In genomic region chr1:208201241-208201640, GRCh38 we compare ENCODE assay signal across 11 cellular contexts. TPM values are rescaled to one million over a fixed set of nuclear protein-coding genes. Genes with fewer than 3 reads are reported as not detected.
DNase-seq lines count a peak whose midpoint lies in the region; ATAC-seq, FAIRE-seq and TF ChIP-seq lines count a peak whose summit lies in the region.
"Had no signal": no experiment of that assay in that cellular context is flagged by ENCODE, and none has a peak within 500 bp of the region (broad histone marks: within the 10 kb centered on the region; RNA-seq: fewer than 3 reads in every experiment).

No MANE protein-coding gene starts in this region.

- peak overlapping the region; percentile 78 for H3K27ac ChIP-seq in colonic mucosa
- H3K27ac ChIP-seq in HepG2 (ENCODE audit: extremely low read length, insufficient read depth, low read length) = no peak overlapping the region
- H3K27ac ChIP-seq in aorta (ENCODE audit: low read depth in 1 of 2, low read length in 2 of 2) = peak overlapping the region; percentile 35 to 64
- H3K27ac ChIP-seq in Karpas-422 (ENCODE audit: low read length) = no peak overlapping the region
- H3K27ac ChIP-seq: testis had no signal

- CTCF ChIA-PET in HepG2 (lab: Yijun Ruan, JAX; ENCODE audit: low intra/inter-chr PET ratio, low total read pairs) = interaction anchor here (0.5 kb wide), 1 partner anchor 96 kb away, joined by 3 read pairs; no protein-coding TSS in a partner anchor

- H3K4me2 ChIP-seq in HepG2 (ENCODE audit: low read depth, low read length) (no peak overlapping the region), Karpas-422 (ENCODE audit: low read depth, low read length, poor library complexity, severe bottlenecking) (no peak overlapping the region)

- ATAC-seq in HepG2 (peak; percentile 18), aorta (ENCODE audit: low FRiP score) (peak; percentile 60)

- no TSS peak for BruUV-seq in HepG2 (replicated peaks; lab: Mats Ljungman, UMichigan)

- POLR2A ChIA-PET in HepG2 (lab: Yijun Ruan, JAX) = no interaction called here

- peak overlapping the region in 1 of 2 donors; percentile 36 for H3K9ac ChIP-seq in colonic mucosa (ENCODE audit: low read depth in 2 of 2, low read length in 2 of 2)
- no peak overlapping the region for H3K9ac ChIP-seq in HepG2 (ENCODE audit: insufficient read depth, low read depth, low read length)
- no peak overlapping the region for H3K9ac ChIP-seq in Karpas-422 (ENCODE audit: low read length)

- no peaks in the 10 kb centered on the region for H3K36me3 ChIP-seq in colonic mucosa
- H3K36me3 ChIP-seq in HepG2 (replicated peaks in 1 of 2; ENCODE audit: control insufficient read depth in 1 of 2, insufficient read depth in 2 of 2, low read length in 2 of 2) = no peaks in the 10 kb centered on the region
- H3K36me3 ChIP-seq in aorta (ENCODE audit: control insufficient read depth in 1 of 2, insufficient read depth in 2 of 2, low read length in 1 of 2) = no peaks in the 10 kb centered on the region
- no peaks in the 10 kb centered on the region for H3K36me3 ChIP-seq in Karpas-422 (ENCODE audit: insufficient read depth, low read length)

- peaks cover 13% of the 10 kb centered on the region for H3K4me1 ChIP-seq in colonic mucosa
- H3K4me1 ChIP-seq in HepG2 (ENCODE audit: insufficient read depth, low read length) = peaks cover 39% of the 10 kb centered on the region
- H3K4me1 ChIP-seq in aorta (ENCODE audit: control insufficient read depth in 1 of 2, insufficient read depth in 2 of 2, low read length in 2 of 2) = peaks cover 2 to 12% of the 10 kb centered on the region in 2 donors
- H3K4me1 ChIP-seq in Karpas-422 (ENCODE audit: low read length) = no peaks in the 10 kb centered on the region
- H3K4me1 ChIP-seq: testis had no signal

- H3K9me3 ChIP-seq in colonic mucosa (no peaks in the 10 kb centered on the region), HepG2 (ENCODE audit: low read length) (no peaks in the 10 kb centered on the region), aorta (ENCODE audit: control insufficient read depth, low read length) (no peaks in the 10 kb centered on the region), Karpas-422 (ENCODE audit: low read length) (no peaks in the 10 kb centered on the region)
- H3K9me3 ChIP-seq: testis had no signal

- H3K27me3 ChIP-seq in colonic mucosa = no peaks in the 10 kb centered on the region
- no peaks in the 10 kb centered on the region for H3K27me3 ChIP-seq in HepG2 (ENCODE audit: control insufficient read depth in 1 of 2, insufficient read depth in 2 of 2, low read length in 2 of 2)
- no peaks in the 10 kb centered on the region for H3K27me3 ChIP-seq in aorta (ENCODE audit: control insufficient read depth in 1 of 2, insufficient read depth in 2 of 2, low read length in 1 of 2)
- H3K27me3 ChIP-seq in Karpas-422 (ENCODE audit: low read length) = no peaks in the 10 kb centered on the region
- H3K27me3 ChIP-seq: testis had no signal

- no peaks in the 10 kb centered on the region for H3K9me2 ChIP-seq in Karpas-422 (replicated peaks; ENCODE audit: insufficient read depth, low read length)

- no peak for TF ChIP-seq CTCF in colonic mucosa (IDR thresholded peaks at IDR 0.05)
- TF ChIP-seq CTCF in HepG2 (CRISPR knock-in tag; IDR thresholded peaks at IDR 0.05) = no peak

- WGBS in HepG2 (ENCODE audit: low lambda C conversion rate) = 16% methylated on average over 4 of the region's 4 CpGs
- WGBS in aorta, 2 donors = 4% methylated on average over 4 of the region's 4 CpGs

- H3K79me2 ChIP-seq in HepG2 (ENCODE audit: insufficient read depth, low read length) (no peaks in the 10 kb centered on the region), Karpas-422 (ENCODE audit: low read length) (no peaks in the 10 kb centered on the region)

- no peaks in the 10 kb centered on the region for H4K20me1 ChIP-seq in HepG2 (ENCODE audit: insufficient read depth, low read length)
- H4K20me1 ChIP-seq in Karpas-422 (ENCODE audit: insufficient read depth, low read depth, low read length) = no peaks in the 10 kb centered on the region

- TF ChIP-seq RAD21 in HepG2 (CRISPR knock-in tag; IDR thresholded peaks at IDR 0.05) = no peak

- H3K4me3 ChIP-seq in colonic mucosa = no peak overlapping the region
- no peak overlapping the region for H3K4me3 ChIP-seq in HepG2 (replicated peaks in 1 of 3; ENCODE audit: insufficient read depth in 1 of 3, low read depth in 2 of 3, low read length in 3 of 3)
- H3K4me3 ChIP-seq in aorta (ENCODE audit: low read length in 2 of 2) = no peak overlapping the region
- H3K4me3 ChIP-seq in Karpas-422 (ENCODE audit: low read length) = no peak overlapping the region
- H3K4me3 ChIP-seq: testis had no signal

- H2AFZ ChIP-seq in HepG2 (ENCODE audit: low read length) = no peak overlapping the region
- H2AFZ ChIP-seq in Karpas-422 (ENCODE audit: low read length) = no peak overlapping the region

- in situ Hi-C loops in HepG2 (cut with HindIII; ENCODE audit: extremely low pct_ligation_motif_present, low pct_unique_long_range_greater_than_20kb) = no loop called here

- TF ChIP-seq EP300 in HepG2 (IDR thresholded peaks at IDR 0.05; ENCODE audit: low read depth in 2 of 2, low read length in 2 of 2) (no peak), HepG2 (CRISPR knock-in tag; IDR thresholded peaks at IDR 0.05; ENCODE audit: borderline replicate concordance) (no peak)

- DNase-seq in DMS53 (lab: John Stamatoyannopoulos, UW) (peak; percentile 31), DMS53 treated with DMSO at 0.1 percent for 48 hours (lab: John Stamatoyannopoulos, UW; ENCODE audit: unreplicated experiment) (no peak), colonic mucosa (peak; percentile 86), HepG2 (ENCODE audit: low spot score) (peak; percentile 72), aorta (no peak), Karpas-422 (no peak), NCI-H1694 (lab: John Stamatoyannopoulos, UW) (no peak), NCI-H2029 (lab: John Stamatoyannopoulos, UW) (no peak)
- DNase-seq: activated B cell treated with CpG ODN at 0.5 μM for 24 hours, posterior cingulate gyrus, testis had no signal

- FAIRE-seq in HepG2 (lab: Jason Lieb, UNC) = peak; percentile 43

- TF ChIP-seq POLR2A in HepG2 (IDR thresholded peaks at IDR 0.05; ENCODE audit: insufficient read depth in 1 of 2, low read depth in 2 of 2, low read length in 2 of 2) = no peak

- intact Hi-C loops in colonic mucosa (cut with DNase I) = loop anchor here (5.0 kb wide), 1 partner anchor 36 kb away; no protein-coding TSS in a partner anchor
- intact Hi-C loops in HepG2 (cut with micrococcal nuclease; ENCODE audit: unreplicated experiment) = no loop called here
- intact Hi-C loops in aorta (cut with DNase I) = loop anchor here in 1 of 2 donors (5.0 kb wide), 1 partner anchor 36 kb away; no protein-coding TSS in a partner anchor

TF ChIP-seq in HepG2, 621 proteins besides CTCF, POLR2A, EP300 and RAD21 (continues in another document):
- TF ChIP-seq SOX5 (CRISPR knock-in tag; IDR thresholded peaks at IDR 0.05; ENCODE audit: borderline replicate concordance) (peak; percentile 35; the same call in 1 of the 2 replicates), SNRNP70 (IDR thresholded peaks at IDR 0.05; ENCODE audit: low read depth, low read length) (no peak), ZNF431 (CRISPR knock-in tag; IDR thresholded peaks at IDR 0.05; ENCODE audit: borderline replicate concordance, low read depth) (no peak), ZNF768 (CRISPR knock-in tag; IDR thresholded peaks at IDR 0.05) (no peak), ESRRA (CRISPR knock-in tag; IDR thresholded peaks at IDR 0.05; ENCODE audit: low read depth) (no peak), AHR (CRISPR knock-in tag; IDR thresholded peaks at IDR 0.05) (no peak), ARHGAP35 (CRISPR knock-in tag; IDR thresholded peaks at IDR 0.05; ENCODE audit: borderline replicate concordance) (no peak), ZNF337 (CRISPR knock-in tag; IDR thresholded peaks at IDR 0.05; ENCODE audit: borderline replicate concordance, low read depth) (no peak), BRCA1 (CRISPR knock-in tag; IDR thresholded peaks at IDR 0.05) (no peak), E2F5 (CRISPR knock-in tag; conservative IDR thresholded peaks at IDR 0.05) (no peak), DR1 (CRISPR knock-in tag; IDR thresholded peaks at IDR 0.05) (no peak), ZNF790 (CRISPR knock-in tag; IDR thresholded peaks at IDR 0.05; ENCODE audit: borderline replicate concordance) (no peak)

RNA-seq across cellular contexts. Expression of gene PLXNA2, which starts 42.9 kb away (rescaled TPM):
- 10 to 100 TPM; 46.1 to 81.6 TPM for total RNA-seq in colonic mucosa
- 0.24 and 1.1 TPM in 2 replicates for total RNA-seq in HepG2 (2016; rRNA removed; fragmentation: Illumina TruSeq; extraction: Trizol)
- under 0.01 and 0.18 TPM in 2 replicates for total RNA-seq in HepG2 (2016; cell fraction: cytosol; rRNA removed; fragmentation: Illumina TruSeq; extraction: Trizol; ENCODE audit: low read depth)
- total RNA-seq in HepG2 (2016; cell fraction: insoluble cytoplasmic fraction; rRNA removed; fragmentation: Illumina TruSeq; extraction: Trizol) = 0.22 and 0.71 TPM in 2 replicates
- total RNA-seq in HepG2 (2016; cell fraction: membrane; rRNA removed; fragmentation: Illumina TruSeq; extraction: Trizol) = 0.28 and 0.49 TPM in 2 replicates
- 1.5 and 1.9 TPM in 2 replicates for total RNA-seq in HepG2 (2016; cell fraction: nucleus; rRNA removed; fragmentation: Illumina TruSeq; extraction: Trizol)
- polyA plus RNA-seq in HepG2 (2011; rRNA removed) = 2.1 TPM in 2 replicates
- 0.59 and 1.1 TPM in 2 replicates for polyA plus RNA-seq in HepG2 (2011; cell fraction: cytosol; rRNA removed)
- polyA plus RNA-seq in HepG2 (2011; cell fraction: nucleus; rRNA removed) = 8.7 and 12.0 TPM in 2 replicates
- 1.0 and 1.7 TPM in 2 replicates for polyA plus RNA-seq in HepG2 (2012)
- polyA plus RNA-seq in HepG2 (2016; cell fraction: cytosol; fragmentation: Illumina TruSeq; extraction: Trizol; ENCODE audit: low read depth) = 0.03 and 0.07 TPM in 2 replicates
- 0.33 and 0.36 TPM in 2 replicates for polyA plus RNA-seq in HepG2 (2016; cell fraction: insoluble cytoplasmic fraction; fragmentation: Illumina TruSeq; extraction: Trizol; ENCODE audit: low read depth)
- polyA plus RNA-seq in HepG2 (2016; cell fraction: membrane; fragmentation: Illumina TruSeq; extraction: Trizol; ENCODE audit: low read depth) = 0.17 and 0.33 TPM in 2 replicates
- 3.2 and 3.4 TPM in 2 replicates for polyA plus RNA-seq in HepG2 (2016; cell fraction: nucleus; fragmentation: Illumina TruSeq; extraction: Trizol; ENCODE audit: insufficient read depth, low read depth)
- polyA minus RNA-seq in HepG2 (2011; rRNA and poly(A)+ RNA removed; ENCODE audit: low replicate concordance) = 6.7 and 14.5 TPM in 2 replicates
- 1.8 and 3.3 TPM in 2 replicates for polyA minus RNA-seq in HepG2 (2011; cell fraction: cytosol; rRNA and poly(A)+ RNA removed)
- 7.1 and 8.1 TPM in 2 replicates for polyA minus RNA-seq in HepG2 (2011; cell fraction: nucleus; rRNA and poly(A)+ RNA removed)
- total RNA-seq in aorta = 10 to 100 TPM; 33.3 to 37.3 TPM
- polyA plus RNA-seq in aorta = 10 to 100 TPM in 1 of 2 donors, 1 to 10 TPM in 1; 2.9 to 26.7 TPM
- total RNA-seq in Karpas-422 (2014; rRNA removed; shearing (Covaris generic); ENCODE audit: low replicate concordance) = not detected in 2 replicates

Comparison
In these comparisons a context has a peak if more than half of its experiments do, and no peak if none do; other contexts are left out.
1. DNase-seq: peak in DMS53 (single experiment), colonic mucosa (single experiment) and HepG2 (single experiment); none in DMS53 treated with DMSO at 0.1 percent for 48 hours (single experiment), aorta (0 of 2), Karpas-422 (single experiment), NCI-H1694 (single experiment) and NCI-H2029 (single experiment).
2. H3K27ac ChIP-seq: peak in colonic mucosa (single experiment) and aorta (2 of 2); none in HepG2 (single experiment) and Karpas-422 (single experiment).
3. RNA of gene PLXNA2, which starts 42.9 kb away (total RNA-seq): 46.1 to 81.6 TPM in colonic mucosa and 33.3 to 37.3 TPM in aorta; under 0.01 to 1.9 TPM in HepG2 and not detected in Karpas-422; every median in the first group is over 10 times any median in the second.